16 cellular contexts compared by ENCODE assay signal in the genomic region with DNA sequence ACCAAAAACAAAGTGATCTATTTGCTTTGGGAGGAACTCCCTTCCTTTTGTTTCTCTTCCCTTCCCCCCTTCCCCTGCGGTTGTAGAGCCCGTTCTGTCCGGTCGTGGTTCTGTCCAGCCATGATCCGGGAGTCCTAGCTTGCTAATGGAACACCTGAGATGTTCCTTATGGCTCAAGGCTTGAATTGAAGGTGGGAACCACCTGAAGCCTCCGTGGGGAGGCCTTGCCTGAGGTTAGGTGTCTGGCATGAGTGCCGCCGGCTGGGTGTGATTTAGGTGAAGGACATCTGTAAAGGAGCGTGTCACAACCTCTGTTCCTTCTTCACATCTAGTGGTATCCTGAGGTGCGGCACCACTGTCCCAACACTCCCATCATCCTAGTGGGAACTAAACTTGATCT.
"Had no signal": no experiment of that assay in that cellular context is flagged by ENCODE, and none has a peak within 500 bp of the region (broad histone marks: within the 10 kb centered on the region; RNA-seq: fewer than 3 reads in every experiment).

No MANE protein-coding gene starts in this region.

- H3K36me3 ChIP-seq: ovary, uterus had no signal

- FAIRE-seq: endometrium, kidney had no signal

- H3K27ac Mint-ChIP-seq: activated CD4-positive, alpha-beta memory T cell treated with anti-CD3 and anti-CD28 coated beads for 36 hours; activated naive CD8-positive, alpha-beta T cell treated with anti-CD3 and anti-CD28 coated beads, Interleukin-2, amount 10 ng/mL, durations not matched to agents 7 days and 5 days; memory B cell; stimulated activated effector memory CD8-positive, alpha-beta T cell treated with anti-CD3 and anti-CD28 coated beads, Interleukin-12 subunit alpha, Interleukin-12 subunit beta, amount 100 ng/mL, for 72 hours had no signal

- H3K9me3 Mint-ChIP-seq: activated CD4-positive, alpha-beta memory T cell treated with anti-CD3 and anti-CD28 coated beads for 36 hours; activated naive CD8-positive, alpha-beta T cell treated with anti-CD3 and anti-CD28 coated beads, Interleukin-2, amount 10 ng/mL, durations not matched to agents 7 days and 5 days; memory B cell; stimulated activated effector memory CD8-positive, alpha-beta T cell treated with anti-CD3 and anti-CD28 coated beads, Interleukin-12 subunit alpha, Interleukin-12 subunit beta, amount 100 ng/mL, for 72 hours had no signal

- H3K4me1 ChIP-seq: uterus had no signal

- H3K27me3 Mint-ChIP-seq: activated CD4-positive, alpha-beta memory T cell treated with anti-CD3 and anti-CD28 coated beads for 36 hours; activated naive CD8-positive, alpha-beta T cell treated with anti-CD3 and anti-CD28 coated beads, Interleukin-2, amount 10 ng/mL, durations not matched to agents 7 days and 5 days; memory B cell had no signal

- DNase-seq: activated CD4-positive, alpha-beta memory T cell treated with anti-CD3 and anti-CD28 coated beads for 36 hours; activated CD4-positive, alpha-beta T cell treated with anti-CD3 and anti-CD28 coated beads for 1 hour; activated naive CD4-positive, alpha-beta T cell; activated naive CD8-positive, alpha-beta T cell treated with anti-CD3 and anti-CD28 coated beads, Interleukin-2, amount 10 ng/mL, durations not matched to agents 7 days and 5 days; hypothalamus; kidney; left ventricle myocardium inferior; ovary; stimulated activated CD4-positive, alpha-beta T cell treated with anti-CD3 and anti-CD28 coated beads, Interleukin-12 subunit alpha, Interleukin-12 subunit beta, amount 100 ng/mL, for 4 hours; stimulated activated CD4-positive, alpha-beta T cell treated with anti-CD3 and anti-CD28 coated beads, Interleukin-2, amount 100 ng/mL, for 24 hours; uterus had no signal

- H3K27me3 ChIP-seq: esophagus muscularis mucosa, ovary, uterus had no signal

- H3K4me3 Mint-ChIP-seq: activated CD4-positive, alpha-beta memory T cell treated with anti-CD3 and anti-CD28 coated beads for 36 hours; activated naive CD8-positive, alpha-beta T cell treated with anti-CD3 and anti-CD28 coated beads, Interleukin-2, amount 10 ng/mL, durations not matched to agents 7 days and 5 days; memory B cell; stimulated activated effector memory CD8-positive, alpha-beta T cell treated with anti-CD3 and anti-CD28 coated beads, Interleukin-12 subunit alpha, Interleukin-12 subunit beta, amount 100 ng/mL, for 72 hours had no signal

- H3K9me3 ChIP-seq: esophagus muscularis mucosa, left ventricle myocardium inferior, ovary, uterus had no signal

- ATAC-seq: SK-N-SH treated with all-trans-retinoic acid at 6 μM for 48 hours; stimulated activated effector memory CD8-positive, alpha-beta T cell treated with anti-CD3 and anti-CD28 coated beads, Interleukin-12 subunit alpha, Interleukin-12 subunit beta, amount 100 ng/mL, for 72 hours had no signal

- H3K4me3 ChIP-seq: esophagus muscularis mucosa, left ventricle myocardium inferior, ovary, uterus had no signal

- H3K27ac ChIP-seq: esophagus muscularis mucosa, left ventricle myocardium inferior, ovary, uterus had no signal
